ENCODE assay signal across 14 cellular contexts in genomic region chr1:234476172-234476571, GRCh38. TPM values are rescaled to one million over a fixed set of nuclear protein-coding genes. Genes with fewer than 3 reads are reported as not detected.
DNase-seq lines count a peak whose midpoint lies in the region; ATAC-seq and TF ChIP-seq lines count a peak whose summit lies in the region.
"Had no signal": no experiment of that assay in that cellular context is flagged by ENCODE, and none has a peak within 500 bp of the region (broad histone marks: within the 10 kb centered on the region; RNA-seq: fewer than 3 reads in every experiment).

No MANE protein-coding gene starts in this region.

- no peaks in the 10 kb centered on the region for H3K27me3 Mint-ChIP-seq in CD4-positive, alpha-beta T cell
- H3K27me3 Mint-ChIP-seq in mesothelial cell of epicardium (ENCODE audit: low read depth), result peaks cover 4% of the 10 kb centered on the region

- H3K27ac ChIP-seq in CD4-positive, alpha-beta T cell (ENCODE audit: low read depth, low read length), result no peak overlapping the region
- H3K27ac ChIP-seq in Panc1 (ENCODE audit: low read length), result peak overlapping the region; percentile 69
- H3K27ac ChIP-seq: esophagus muscularis mucosa, testis, VCaP had no signal

- no peak for TF ChIP-seq CTCF in CD4-positive, alpha-beta T cell (IDR thresholded peaks at IDR 0.05)
- TF ChIP-seq CTCF in Panc1 (IDR thresholded peaks at IDR 0.05) (no peak), mesothelial cell of epicardium (IDR thresholded peaks at IDR 0.05; ENCODE audit: unreplicated experiment) (no peak)

- intact Hi-C loops in CD4-positive, alpha-beta T cell (cut with DNase I, micrococcal nuclease), result loop anchor here (5.0 to 10.0 kb wide), 3 partner anchors 101 to 1019 kb away; partner anchors contain the start of genes COA6 (in 2 of the 2) and IRF2BP2 (in 1 of the 2)
- intact Hi-C loops in Panc1 (cut with micrococcal nuclease; ENCODE audit: unreplicated experiment) (no loop called here), left colon (cut with DNase I, micrococcal nuclease) (no loop called here)

- H3K36me3 Mint-ChIP-seq in CD4-positive, alpha-beta T cell (ENCODE audit: low read depth), result no peaks in the 10 kb centered on the region
- peaks cover 4% of the 10 kb centered on the region for H3K36me3 Mint-ChIP-seq in mesothelial cell of epicardium

- no peaks in the 10 kb centered on the region for H3K27me3 ChIP-seq in CD4-positive, alpha-beta T cell (ENCODE audit: control insufficient read depth, insufficient read depth, low read length)
- no peaks in the 10 kb centered on the region for H3K27me3 ChIP-seq in Panc1 (ENCODE audit: control insufficient read depth, insufficient read depth, low read length)
- H3K27me3 ChIP-seq: esophagus muscularis mucosa, testis had no signal

- POLR2A ChIA-PET in CD4-positive, alpha-beta T cell (lab: Charles Lee), result no interaction called here
- POLR2A ChIA-PET in Panc1 (lab: Charles Lee), result no interaction called here

- H3K4me3 ChIP-seq in GM08714 (ENCODE audit: low read length) (peak overlapping the region; percentile 51), Panc1 (ENCODE audit: low read depth in 2 of 2, low read length in 2 of 2) (peak overlapping the region in 1 of 2 experiments; percentile 0; a peak in 1 of 4 replicates)
- H3K4me3 ChIP-seq: esophagus muscularis mucosa, testis had no signal

- peaks cover 4% of the 10 kb centered on the region for H3K36me3 ChIP-seq in Panc1 (ENCODE audit: control insufficient read depth, insufficient read depth, low read length)
- H3K36me3 ChIP-seq: esophagus muscularis mucosa had no signal

- TSS peak; percentile 47 for BruUV-seq in Panc1 (replicated peaks; lab: Mats Ljungman, UMichigan)

- in situ Hi-C loops in Panc1 (cut with HindIII; ENCODE audit: low pct_unique_long_range_greater_than_20kb, low sequenced_read_pairs), result no loop called here

- H3K4me1 Mint-ChIP-seq in CD4-positive, alpha-beta T cell (ENCODE audit: low read depth), result peaks cover 56% of the 10 kb centered on the region
- peaks cover 17% of the 10 kb centered on the region for H3K4me1 Mint-ChIP-seq in mesothelial cell of epicardium

- DNase-seq in CD4-positive, alpha-beta T cell, result no peak
- DNase-seq in Panc1 (ENCODE audit: low read depth, low spot score), result no peak
- DNase-seq in mesothelial cell of epicardium (ENCODE audit: low spot score in 2 of 2, unreplicated experiment in 2 of 2), result no peak
- no peak for DNase-seq in NCI-H345 (lab: John Stamatoyannopoulos, UW)
- no peak for DNase-seq in left colon
- DNase-seq: DMS153, IMR-90, NCI-H2081, RPMI8226, testis had no signal

- CTCF ChIA-PET in CD4-positive, alpha-beta T cell (lab: Charles Lee), result no interaction called here
- CTCF ChIA-PET in Panc1 (lab: Charles Lee), result no interaction called here

- no peak for ATAC-seq in CD4-positive, alpha-beta T cell (ENCODE audit: poor library complexity)
- ATAC-seq in Panc1 (no peak), GM19467 (IDR thresholded peaks at IDR 0.05; ENCODE audit: unreplicated experiment) (no peak), left colon (no peak)

- peaks cover 38% of the 10 kb centered on the region for H3K4me1 ChIP-seq in Panc1 (ENCODE audit: control insufficient read depth, insufficient read depth, low read length)

- no peaks in the 10 kb centered on the region for H3K9me3 ChIP-seq in CD4-positive, alpha-beta T cell (ENCODE audit: control insufficient read depth, low read length)
- no peaks in the 10 kb centered on the region for H3K9me3 ChIP-seq in Panc1 (ENCODE audit: control insufficient read depth, insufficient read depth, low read depth, low read length)
- H3K9me3 ChIP-seq: esophagus muscularis mucosa, testis had no signal

- H3K9me3 Mint-ChIP-seq in CD4-positive, alpha-beta T cell, result no peaks in the 10 kb centered on the region
- no peaks in the 10 kb centered on the region for H3K9me3 Mint-ChIP-seq in mesothelial cell of epicardium

- peak overlapping the region; percentile 47 for H3K27ac Mint-ChIP-seq in CD4-positive, alpha-beta T cell
- H3K27ac Mint-ChIP-seq in mesothelial cell of epicardium, result no peak overlapping the region

- peak overlapping the region; percentile 85 for H3K4me3 Mint-ChIP-seq in CD4-positive, alpha-beta T cell
- H3K4me3 Mint-ChIP-seq in mesothelial cell of epicardium, result peak overlapping the region; percentile 32

RNA-seq across cellular contexts. Expression of gene TARBP1, which starts 2.8 kb away (rescaled TPM):
- 10 to 100 TPM; 38.4 to 40.9 TPM for total RNA-seq in CD4-positive, alpha-beta T cell
- total RNA-seq in Panc1 (2021; ENCODE audit: unreplicated experiment), result 45.0 TPM
- 28.9 TPM for polyA plus RNA-seq in Panc1 (2012; ENCODE audit: insufficient read length)
- total RNA-seq in mesothelial cell of epicardium, result 66.0 to 69.8 TPM (median 66.1 TPM) in 3 replicates
- 10 to 100 TPM; 19.9 to 30.5 TPM for total RNA-seq in left colon

Comparison
In these comparisons a context has a peak if more than half of its experiments do, and no peak if none do; other contexts are left out.
1. intact Hi-C loops: an anchor here in CD4-positive, alpha-beta T cell (5.0 to 10.0 kb wide); none called in Panc1 and left colon.